ENCODE assay signal across 9 cellular contexts in the genomic region with DNA sequence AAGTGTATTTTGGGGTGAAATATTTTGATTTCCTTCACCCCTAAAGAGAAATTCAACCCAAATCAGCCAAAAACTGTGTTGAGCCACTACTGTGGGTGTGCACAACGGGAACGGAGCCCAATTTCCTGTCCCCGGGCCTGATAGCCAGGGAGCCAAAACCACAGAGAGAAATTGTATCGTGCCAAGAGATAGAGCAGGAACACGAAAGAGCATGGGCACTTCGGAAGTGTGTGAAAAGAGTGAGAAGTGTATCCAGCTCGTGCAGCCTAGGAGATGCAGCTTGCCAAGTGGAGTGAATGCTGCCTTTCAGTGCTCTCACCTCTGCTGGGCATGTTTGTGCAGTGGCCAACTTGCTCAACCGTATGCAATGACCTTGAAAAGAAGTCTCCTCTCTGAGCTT. TPM values are rescaled to one million over a fixed set of nuclear protein-coding genes. Genes with fewer than 3 reads are reported as not detected.
DNase-seq lines count a peak whose midpoint lies in the region; ATAC-seq and TF ChIP-seq lines count a peak whose summit lies in the region.
"Had no signal": no experiment of that assay in that cellular context is flagged by ENCODE, and none has a peak within 500 bp of the region (broad histone marks: within the 10 kb centered on the region; RNA-seq: fewer than 3 reads in every experiment).

No MANE protein-coding gene starts in this region.

- peaks cover 7% of the 10 kb centered on the region for H3K27me3 Mint-ChIP-seq in HFFc6 (ENCODE audit: insufficient read depth)

- H3K9me3 ChIP-seq in adipocyte (ENCODE audit: control insufficient read depth, low read length) = no peaks in the 10 kb centered on the region
- H3K9me3 ChIP-seq: uterus had no signal

- peak overlapping the region; percentile 46 for H2AFZ ChIP-seq in ACC112 (ENCODE audit: low read length, unreplicated experiment)

- H3K9me3 Mint-ChIP-seq in HFFc6 = no peaks in the 10 kb centered on the region

- H3K4me3 ChIP-seq in ACC112 (ENCODE audit: low read depth, low read length) (peak overlapping the region; percentile 56), adipocyte (ENCODE audit: low read length) (peak overlapping the region; percentile 64)
- H3K4me3 ChIP-seq: uterus had no signal

- DNase-seq in HFFc6 = peak; percentile 9
- DNase-seq in adipocyte (ENCODE audit: low read depth) = peak; percentile 61
- DNase-seq in inferior parietal cortex (ENCODE audit: extremely low spot score) = peak; percentile 34
- no peak for DNase-seq in NCI-H748 (lab: John Stamatoyannopoulos, UW; ENCODE audit: unreplicated experiment)

- H3K4me3 Mint-ChIP-seq in HFFc6 = peak overlapping the region; percentile 64

- peaks cover 22% of the 10 kb centered on the region for H3K4me1 Mint-ChIP-seq in HFFc6 (ENCODE audit: low read depth)

- H3K27ac ChIP-seq in ACC112 (ENCODE audit: low read depth, low read length) = no peak overlapping the region
- H3K27ac ChIP-seq: uterus had no signal

- no peaks in the 10 kb centered on the region for H3K36me3 ChIP-seq in ACC112 (ENCODE audit: insufficient read depth, low read length)
- H3K36me3 ChIP-seq in adipocyte (ENCODE audit: control insufficient read depth, insufficient read depth, low read length, severe bottlenecking) = no peaks in the 10 kb centered on the region
- H3K36me3 ChIP-seq: uterus had no signal

- peaks cover 12% of the 10 kb centered on the region for H3K4me1 ChIP-seq in ACC112 (ENCODE audit: control insufficient read depth, insufficient read depth, low read length, unreplicated experiment)
- H3K4me1 ChIP-seq in adipocyte (ENCODE audit: control insufficient read depth, insufficient read depth, low read length) = peaks cover 18% of the 10 kb centered on the region

- H3K79me2 ChIP-seq in ACC112 (ENCODE audit: control insufficient read depth, insufficient read depth, low read length, unreplicated experiment) = no peaks in the 10 kb centered on the region

- no peaks in the 10 kb centered on the region for H3K27me3 ChIP-seq in ACC112 (ENCODE audit: insufficient read depth, low read length)
- H3K27me3 ChIP-seq in adipocyte (replicated peaks; ENCODE audit: control insufficient read depth, insufficient read depth, low read length) = no peaks in the 10 kb centered on the region
- H3K27me3 ChIP-seq: uterus had no signal

- ATAC-seq in GM19452 (IDR thresholded peaks at IDR 0.05; ENCODE audit: unreplicated experiment) (no peak), GM21515 (IDR thresholded peaks at IDR 0.05; ENCODE audit: unreplicated experiment) (no peak), HG02798 (IDR thresholded peaks at IDR 0.05; ENCODE audit: poor library complexity, unreplicated experiment) (no peak)

- no peak for TF ChIP-seq CTCF in HFFc6 (IDR thresholded peaks at IDR 0.05)

- H3K9ac ChIP-seq in adipocyte (ENCODE audit: low read length) = peak overlapping the region; percentile 2

- H3K27ac Mint-ChIP-seq in HFFc6 = no peak overlapping the region

- no peaks in the 10 kb centered on the region for H3K36me3 Mint-ChIP-seq in HFFc6 (ENCODE audit: low read depth)

RNA-seq across cellular contexts. Expression of a gene that starts 19.4 kb away (rescaled TPM):
- 1 to 10 TPM; 1.4 to 2.8 (median 2.6) TPM for total RNA-seq in HFFc6 (2021; fragmentation: NEBNext Ultra II Directional; extraction: Animal tissue kit (Norgen Biotek cat#: 25700))

RNA-seq across cellular contexts. Expression of a gene that starts 39.8 kb away (rescaled TPM):
- 100 to 1,000 TPM in 2 of 6 experiments, 10 to 100 TPM in 4; 73.9 to 104 (median 88.8) TPM for total RNA-seq in HFFc6 (2021; fragmentation: NEBNext Ultra II Directional; extraction: Animal tissue kit (Norgen Biotek cat#: 25700))
